17 cellular contexts compared by ENCODE assay signal in genomic region chr4:3248811-3249661, GRCh38. TPM values are rescaled to one million over a fixed set of nuclear protein-coding genes. Genes with fewer than 3 reads are reported as not detected.
DNase-seq lines count a peak whose midpoint lies in the region; ATAC-seq, FAIRE-seq and TF ChIP-seq lines count a peak whose summit lies in the region.
"Had no signal": no experiment of that assay in that cellular context is flagged by ENCODE, and none has a peak within 500 bp of the region (broad histone marks: within the 10 kb centered on the region; RNA-seq: fewer than 3 reads in every experiment).

TSS of gene MSANTD1 (plus strand) at chr4:3249159. CDS start at chr4:3249223, 64 bp downstream.

- H3K4me2 ChIP-seq in H9 (ENCODE audit: insufficient read depth, insufficient read length, low read length) (no peak within 1 kb of the TSS), HepG2 (ENCODE audit: low read depth, low read length) (no peak within 1 kb of the TSS)

- no peak within 1 kb of the TSS for H2BK15ac ChIP-seq in H9 (ENCODE audit: low read depth, low read length)

- H3K4me3 ChIP-seq in HepG2 (replicated peaks in 1 of 3; ENCODE audit: insufficient read depth in 1 of 3, low read depth in 2 of 3, low read length in 3 of 3) (no peak within 1 kb of the TSS), lower lobe of right lung (no peak within 1 kb of the TSS)
- H3K4me3 ChIP-seq: cardiac muscle cell, Peyer's patch had no signal

- no peaks in the 10 kb centered on the region for H3K36me3 ChIP-seq in HepG2 (replicated peaks in 1 of 2; ENCODE audit: control insufficient read depth in 1 of 2, insufficient read depth in 2 of 2, low read length in 2 of 2)
- H3K36me3 ChIP-seq in lower lobe of right lung, result no peaks in the 10 kb centered on the region
- H3K36me3 ChIP-seq: cardiac muscle cell, Peyer's patch had no signal

- no peak for TF ChIP-seq POLR2A in HepG2 (IDR thresholded peaks at IDR 0.05; ENCODE audit: insufficient read depth in 1 of 2, low read depth in 2 of 2, low read length in 2 of 2)

- no peak for TF ChIP-seq CTCF in H9 (conservative IDR thresholded peaks at IDR 0.05)
- no peak for TF ChIP-seq CTCF in HepG2 (CRISPR knock-in tag; IDR thresholded peaks at IDR 0.05)
- TF ChIP-seq CTCF in lower lobe of right lung (IDR thresholded peaks at IDR 0.05), result no peak

- peak within 1 kb of the TSS; percentile 25 for H4K91ac ChIP-seq in H9 (ENCODE audit: insufficient read length, low read depth, low read length)

- no TSS peak for BruUV-seq in HepG2 (replicated peaks; lab: Mats Ljungman, UMichigan)

- no peaks in the 10 kb centered on the region for H3K9me3 Mint-ChIP-seq in H9
- no peaks in the 10 kb centered on the region for H3K9me3 Mint-ChIP-seq in central memory CD8-positive, alpha-beta T cell

- H3K14ac ChIP-seq in H9 (ENCODE audit: insufficient read depth, low read length), result no peak within 1 kb of the TSS; the same call in 1 of the 2 replicates

- H3K27ac ChIP-seq in H9 (ENCODE audit: insufficient read length, low read depth, low read length) (no peak within 1 kb of the TSS), HepG2 (ENCODE audit: extremely low read length, insufficient read depth, low read length) (no peak within 1 kb of the TSS), lower lobe of right lung (no peak within 1 kb of the TSS)
- H3K27ac ChIP-seq: cardiac muscle cell, epithelial cell of prostate, Peyer's patch had no signal

- H3K9ac ChIP-seq in H9 (ENCODE audit: extremely low read depth, insufficient read length, low read length), result no peak within 1 kb of the TSS
- 0 out of 2 replicates have a peak within 1 kb of the TSS, but pooled peaks have one; percentile 58 for H3K9ac ChIP-seq in HepG2 (ENCODE audit: insufficient read depth, low read depth, low read length)

- peaks cover 4% of the 10 kb centered on the region for H4K20me1 ChIP-seq in H9 (ENCODE audit: control insufficient read depth, insufficient read depth, insufficient read length)
- 0 out of 2 replicates have a peak, but pooled peaks cover 3% of the 10 kb centered on the region for H4K20me1 ChIP-seq in HepG2 (ENCODE audit: insufficient read depth, low read length)

- H3K27ac Mint-ChIP-seq in H9, result no peak within 1 kb of the TSS
- peak within 1 kb of the TSS; percentile 83 for H3K27ac Mint-ChIP-seq in central memory CD8-positive, alpha-beta T cell (ENCODE audit: low read depth)
- H3K27ac Mint-ChIP-seq: B cell had no signal

- POLR2A ChIA-PET in HepG2 (lab: Yijun Ruan, JAX), result interaction anchor here (0.6 kb wide), 1 partner anchor 47 kb away, joined by 3 read pairs; no protein-coding TSS in a partner anchor

- H3T11ph ChIP-seq in H9 (ENCODE audit: low read length), result no peak within 1 kb of the TSS

- intact Hi-C loops in HepG2 (cut with micrococcal nuclease; ENCODE audit: unreplicated experiment) (no loop called here), lower lobe of right lung (cut with DNase I) (no loop called here)

- no CpG with 5 or more reads among the region's 72 CpGs for WGBS in H9 (ENCODE audit: extremely low coverage, insufficient read length, low lambda C conversion rate)
- whole genome bisulfite sequencing in HepG2 (ENCODE audit: low lambda C conversion rate), result 83% methylated on average over 51 of the region's 72 CpGs

- no peak for TF ChIP-seq EP300 in HepG2 (IDR thresholded peaks at IDR 0.05; ENCODE audit: low read depth in 2 of 2, low read length in 2 of 2)
- no peak for TF ChIP-seq EP300 in HepG2 (CRISPR knock-in tag; IDR thresholded peaks at IDR 0.05; ENCODE audit: borderline replicate concordance)

- H3K4me3 Mint-ChIP-seq in H9, result no peak within 1 kb of the TSS
- no peak within 1 kb of the TSS for H3K4me3 Mint-ChIP-seq in central memory CD8-positive, alpha-beta T cell
- H3K4me3 Mint-ChIP-seq: B cell had no signal

- TF ChIP-seq RAD21 in HepG2 (CRISPR knock-in tag; IDR thresholded peaks at IDR 0.05), result no peak

- H3K23me2 ChIP-seq in H9 (ENCODE audit: insufficient read length, low read depth, low read length, poor library complexity, severe bottlenecking), result no peaks in the 10 kb centered on the region

- peak; percentile 34 for DNase-seq in AG08395 (ENCODE audit: low spot score)
- DNase-seq in H9, result no peak
- DNase-seq in central memory CD8-positive, alpha-beta T cell (ENCODE audit: low spot score in 2 of 2), result no peak
- DNase-seq in HepG2 (ENCODE audit: low spot score), result no peak
- DNase-seq in OCI-M2 (lab: John Stamatoyannopoulos, UW; ENCODE audit: unreplicated experiment), result no peak
- DNase-seq in lower lobe of right lung, result no peak
- DNase-seq: activated CD4-positive, alpha-beta T cell treated with anti-CD3 and anti-CD28 coated beads, Interleukin-2, amount 50 U/mL, for 4 hours; activated effector memory CD4-positive, alpha-beta T cell treated with Interleukin-2 at 50 U/mL for 16 hours; H7; NCI-H1092 treated with DMSO at 0.1 percent for 48 hours; Peyer's patch had no signal

- FAIRE-seq in HepG2 (lab: Jason Lieb, UNC), result no peak
- FAIRE-seq: G401.6 had no signal

- H3K18ac ChIP-seq in H9 (ENCODE audit: insufficient read length, low read depth, low read length), result no peak within 1 kb of the TSS

- no peak within 1 kb of the TSS for H4K8ac ChIP-seq in H9 (replicated peaks; ENCODE audit: insufficient read length, low read depth, low read length)

- H3K79me2 ChIP-seq in H9 (ENCODE audit: insufficient read depth, low read length) (no peaks in the 10 kb centered on the region), HepG2 (ENCODE audit: insufficient read depth, low read length) (no peaks in the 10 kb centered on the region)

- H2BK20ac ChIP-seq in H9 (ENCODE audit: low read depth, low read length, poor library complexity, severe bottlenecking), result no peak within 1 kb of the TSS

- no peak within 1 kb of the TSS for H2BK120ac ChIP-seq in H9 (ENCODE audit: low read depth, low read length, poor library complexity, severe bottlenecking)

- H2BK12ac ChIP-seq in H9 (ENCODE audit: insufficient read length, low read depth, low read length), result no peak within 1 kb of the TSS

- no peaks in the 10 kb centered on the region; the same call in 1 of the 2 replicates for H3K27me3 Mint-ChIP-seq in H9 (ENCODE audit: low read depth)
- no peaks in the 10 kb centered on the region for H3K27me3 Mint-ChIP-seq in central memory CD8-positive, alpha-beta T cell
- H3K27me3 Mint-ChIP-seq: B cell had no signal

- H4K5ac ChIP-seq in H9 (ENCODE audit: insufficient read length, low read depth, low read length), result no peak within 1 kb of the TSS

- no peaks in the 10 kb centered on the region for H3K9me3 ChIP-seq in H9 (ENCODE audit: control insufficient read depth, low read depth, low read length)
- H3K9me3 ChIP-seq in HepG2 (ENCODE audit: low read length), result no peaks in the 10 kb centered on the region
- H3K9me3 ChIP-seq in lower lobe of right lung, result no peaks in the 10 kb centered on the region
- H3K9me3 ChIP-seq: Peyer's patch had no signal

- H3K36me3 Mint-ChIP-seq in H9 (ENCODE audit: insufficient read depth in 1 of 3, low read depth in 3 of 3), result no peaks in the 10 kb centered on the region
- H3K36me3 Mint-ChIP-seq in central memory CD8-positive, alpha-beta T cell (ENCODE audit: insufficient read depth), result peaks cover 7% of the 10 kb centered on the region

- H3K23ac ChIP-seq in H9 (ENCODE audit: insufficient read length, low read depth, low read length), result no peak within 1 kb of the TSS

- H2BK5ac ChIP-seq in H9 (ENCODE audit: insufficient read length, low read length), result no peak within 1 kb of the TSS

- no peak for ATAC-seq in central memory CD8-positive, alpha-beta T cell (replicated peaks; ENCODE audit: extremely low read depth, poor library complexity, severe bottlenecking)
- ATAC-seq in HepG2 (no peak), HG03280 (IDR thresholded peaks at IDR 0.05; ENCODE audit: unreplicated experiment) (no peak), HG02870 (IDR thresholded peaks at IDR 0.05; ENCODE audit: unreplicated experiment) (no peak), lower lobe of right lung (no peak)

- peaks cover 4 to 13% of the 10 kb centered on the region in 2 experiments for H3K4me1 Mint-ChIP-seq in H9
- peaks cover 5% of the 10 kb centered on the region for H3K4me1 Mint-ChIP-seq in central memory CD8-positive, alpha-beta T cell
- H3K4me1 Mint-ChIP-seq: B cell had no signal

- H3K56ac ChIP-seq in H9 (ENCODE audit: insufficient read length, low read depth, low read length), result no peak within 1 kb of the TSS

- CTCF ChIA-PET in HepG2 (lab: Yijun Ruan, JAX; ENCODE audit: low intra/inter-chr PET ratio, low total read pairs), result no interaction called here

- in situ Hi-C loops in HepG2 (cut with HindIII; ENCODE audit: extremely low pct_ligation_motif_present, low pct_unique_long_range_greater_than_20kb), result no loop called here

- H2AFZ ChIP-seq in H9 (ENCODE audit: low read length) (no peak within 1 kb of the TSS), HepG2 (ENCODE audit: low read length) (no peak within 1 kb of the TSS)

- H3K4ac ChIP-seq in H9 (ENCODE audit: low read depth, low read length), result no peak within 1 kb of the TSS; the same call in 1 of the 2 replicates

- H3K4me1 ChIP-seq in H9 (ENCODE audit: insufficient read depth, low read length), result no peaks in the 10 kb centered on the region; the same call in 1 of the 2 replicates
- peaks cover 31% of the 10 kb centered on the region for H3K4me1 ChIP-seq in HepG2 (ENCODE audit: insufficient read depth, low read length)
- no peaks in the 10 kb centered on the region for H3K4me1 ChIP-seq in lower lobe of right lung
- H3K4me1 ChIP-seq: Peyer's patch had no signal

- no peaks in the 10 kb centered on the region for H3K27me3 ChIP-seq in H9 (ENCODE audit: insufficient read depth, low read length)
- no peaks in the 10 kb centered on the region for H3K27me3 ChIP-seq in HepG2 (ENCODE audit: control insufficient read depth in 1 of 2, insufficient read depth in 2 of 2, low read length in 2 of 2)
- H3K27me3 ChIP-seq in lower lobe of right lung (ENCODE audit: low read depth), result no peaks in the 10 kb centered on the region
- H3K27me3 ChIP-seq: cardiac muscle cell, Peyer's patch had no signal

- H2AK5ac ChIP-seq in H9 (ENCODE audit: insufficient read length, low read length), result no peak within 1 kb of the TSS

- no peaks in the 10 kb centered on the region for H3K79me1 ChIP-seq in H9 (ENCODE audit: insufficient read depth, low read depth, low read length, poor library complexity, severe bottlenecking)

RNA-seq across cellular contexts. Expression of gene MSANTD1, which starts in this region (rescaled TPM):
- total RNA-seq in H9 (2021) (0.83 and 0.86 TPM in 2 replicates), HepG2 (2016; rRNA removed; fragmentation: Illumina TruSeq; extraction: Trizol) (0.10 and 0.22 TPM in 2 replicates), lower lobe of right lung (1.9 TPM)
- total RNA-seq in HepG2 (2016; cell fraction: cytosol; rRNA removed; fragmentation: Illumina TruSeq; extraction: Trizol; ENCODE audit: low read depth), result 0.09 and 0.20 TPM in 2 replicates
- 0.19 TPM in 1 of 2 replicates, not detected in the other for total RNA-seq in HepG2 (2016; cell fraction: insoluble cytoplasmic fraction; rRNA removed; fragmentation: Illumina TruSeq; extraction: Trizol)
- 0.25 TPM in 1 of 2 replicates, not detected in the other for total RNA-seq in HepG2 (2016; cell fraction: membrane; rRNA removed; fragmentation: Illumina TruSeq; extraction: Trizol)
- 0.59 TPM in 1 of 2 replicates, not detected in the other for total RNA-seq in HepG2 (2016; cell fraction: nucleus; rRNA removed; fragmentation: Illumina TruSeq; extraction: Trizol)
- 0.39 and 0.40 TPM in 2 replicates for polyA plus RNA-seq in HepG2 (2011; rRNA removed)
- polyA plus RNA-seq in HepG2 (2011; cell fraction: cytosol; rRNA removed), result 0.05 and 0.34 TPM in 2 replicates
- polyA plus RNA-seq in HepG2 (2011; cell fraction: nucleus; rRNA removed), result 2.2 and 3.5 TPM in 2 replicates
- polyA plus RNA-seq in HepG2 (2012), result 0.40 and 0.65 TPM in 2 replicates
- 0.10 and 0.12 TPM in 2 replicates for polyA plus RNA-seq in HepG2 (2016; cell fraction: cytosol; fragmentation: Illumina TruSeq; extraction: Trizol; ENCODE audit: low read depth)
- polyA plus RNA-seq in HepG2 (2016; cell fraction: insoluble cytoplasmic fraction; fragmentation: Illumina TruSeq; extraction: Trizol; ENCODE audit: low read depth), result 0.16 TPM in 1 of 2 replicates, not detected in the other
- 0.07 and 0.08 TPM in 2 replicates for polyA plus RNA-seq in HepG2 (2016; cell fraction: membrane; fragmentation: Illumina TruSeq; extraction: Trizol; ENCODE audit: low read depth)
- polyA plus RNA-seq in HepG2 (2016; cell fraction: nucleus; fragmentation: Illumina TruSeq; extraction: Trizol; ENCODE audit: insufficient read depth, low read depth), result 0.36 and 0.65 TPM in 2 replicates
- polyA minus RNA-seq in HepG2 (2011; rRNA and poly(A)+ RNA removed; ENCODE audit: low replicate concordance), result 0.14 and 1.0 TPM in 2 replicates
- not detected in 2 replicates for polyA minus RNA-seq in HepG2 (2011; cell fraction: cytosol; rRNA and poly(A)+ RNA removed)
- 1.9 and 2.0 TPM in 2 replicates for polyA minus RNA-seq in HepG2 (2011; cell fraction: nucleus; rRNA and poly(A)+ RNA removed)
